In genomic region chr18:58612239-58613055, GRCh38 we compare ENCODE assay signal across 17 cellular contexts. TPM values are rescaled to one million over a fixed set of nuclear protein-coding genes. Genes with fewer than 3 reads are reported as not detected.
A peak's percentile ranks its signal among the peaks of the same experiment; 100 is the strongest.
DNase-seq lines count a peak whose midpoint lies in the region; ATAC-seq and TF ChIP-seq lines count a peak whose summit lies in the region.
"Had no signal": no experiment of that assay in that cellular context is flagged by ENCODE, and none has a peak within 500 bp of the region (broad histone marks: within the 10 kb centered on the region; RNA-seq: fewer than 3 reads in every experiment).

No MANE protein-coding gene starts in this region.

- no peak overlapping the region for H2BK15ac ChIP-seq in IMR-90 (ENCODE audit: low read depth, low read length)

- TF ChIP-seq CTCF in IMR-90 (conservative IDR thresholded peaks at IDR 0.05; ENCODE audit: low read depth, low read length) = no peak
- no peak for TF ChIP-seq CTCF in CD8-positive, alpha-beta T cell (IDR thresholded peaks at IDR 0.05)

- H3K4me3 ChIP-seq in IMR-90 (ENCODE audit: insufficient read depth, low read depth, low read length) = no peak overlapping the region
- H3K4me3 ChIP-seq in naive thymus-derived CD4-positive, alpha-beta T cell (ENCODE audit: low read length) = no peak overlapping the region
- no peak overlapping the region for H3K4me3 ChIP-seq in CD8-positive, alpha-beta T cell (ENCODE audit: low read depth, low read length)
- H3K4me3 ChIP-seq: BLaER1 treated with 17β-estradiol and CSF1 and Interleukin-3, amounts not matched to agents 10 nM and 100 nM had no signal

- no TSS peak for BruUV-seq in IMR-90 (replicated peaks; lab: Mats Ljungman, UMichigan)

- no peak overlapping the region for H4K8ac ChIP-seq in IMR-90 (ENCODE audit: low read depth in 2 of 2, low read length in 2 of 2)

- H3K27me3 ChIP-seq in IMR-90 (ENCODE audit: control insufficient read depth, insufficient read depth, low read length) = peaks cover 6% of the 10 kb centered on the region
- H3K27me3 ChIP-seq in naive thymus-derived CD4-positive, alpha-beta T cell (ENCODE audit: control insufficient read depth in 2 of 2, insufficient read depth in 2 of 2, low read length in 2 of 2) = no peaks in the 10 kb centered on the region
- no peaks in the 10 kb centered on the region for H3K27me3 ChIP-seq in CD8-positive, alpha-beta T cell (ENCODE audit: insufficient read depth, low read length)
- H3K27me3 ChIP-seq: BLaER1 treated with 17β-estradiol and CSF1 and Interleukin-3, amounts not matched to agents 10 nM and 100 nM had no signal

- H2BK20ac ChIP-seq in IMR-90 (ENCODE audit: low read depth, low read length) = peak overlapping the region; percentile 29; the same call in 1 of the 2 replicates

- peak overlapping the region; percentile 22 for H3K27ac Mint-ChIP-seq in central memory CD8-positive, alpha-beta T cell (ENCODE audit: low read depth)
- peak overlapping the region in 8 of 9 donors; percentile 31 to 89 (median 47) for H3K27ac Mint-ChIP-seq in naive thymus-derived CD4-positive, alpha-beta T cell
- H3K27ac Mint-ChIP-seq in T-helper 2 cell treated with Interferon-gamma antibody and Interleukin-4, amounts not matched to agents 5 μg/mL and 100 μg/mL, for 36 hours = no peak overlapping the region
- H3K27ac Mint-ChIP-seq in CD8-positive, alpha-beta T cell = no peak overlapping the region
- H3K27ac Mint-ChIP-seq: activated T-helper 17 cell treated with anti-CD3 and anti-CD28 coated beads, Interleukin-2, amount 50 U/mL, for 72 hours; type B pancreatic cell had no signal

- H2BK5ac ChIP-seq in IMR-90 (ENCODE audit: low read depth, low read length, poor library complexity, severe bottlenecking) = no peak overlapping the region

- H3K79me1 ChIP-seq in IMR-90 (ENCODE audit: low read depth in 1 of 2, low read length in 2 of 2) = no peaks in the 10 kb centered on the region

- CTCF ChIA-PET in IMR-90 (lab: Yijun Ruan, JAX) = no interaction called here
- CTCF ChIA-PET in naive thymus-derived CD4-positive, alpha-beta T cell (lab: Charles Lee) = interaction anchor here (0.7 to 0.9 kb wide), 3 partner anchors 57 to 151 kb away, joined by 4 to 7 read pairs (median 6); no protein-coding TSS in a partner anchor
- CTCF ChIA-PET in CD8-positive, alpha-beta T cell (lab: Charles Lee) = interaction anchor here (0.9 to 1.6 kb wide), 4 partner anchors 9 to 156 kb away, joined by 3 to 5 read pairs (median 3); no protein-coding TSS in a partner anchor

- H3K4me3 Mint-ChIP-seq in central memory CD8-positive, alpha-beta T cell = no peak overlapping the region
- H3K4me3 Mint-ChIP-seq in naive thymus-derived CD4-positive, alpha-beta T cell = peak overlapping the region in 2 of 10 donors; percentile 5 to 25
- no peak overlapping the region for H3K4me3 Mint-ChIP-seq in T-helper 2 cell treated with Interferon-gamma antibody and Interleukin-4, amounts not matched to agents 5 μg/mL and 100 μg/mL, for 36 hours
- H3K4me3 Mint-ChIP-seq in CD8-positive, alpha-beta T cell = no peak overlapping the region
- H3K4me3 Mint-ChIP-seq: activated T-helper 17 cell treated with anti-CD3 and anti-CD28 coated beads, Interleukin-2, amount 50 U/mL, for 72 hours; immature natural killer cell had no signal

- intact Hi-C loops in IMR-90 (cut with micrococcal nuclease) = no loop called here
- intact Hi-C loops in naive thymus-derived CD4-positive, alpha-beta T cell (cut with micrococcal nuclease) = no loop called here
- intact Hi-C loops in CD8-positive, alpha-beta T cell (cut with DNase I, micrococcal nuclease) = no loop called here

- in situ Hi-C loops in IMR-90 (cut with MboI; ENCODE audit: low sequenced_read_pairs) = no loop called here

- no peaks in the 10 kb centered on the region for H3K9me3 Mint-ChIP-seq in central memory CD8-positive, alpha-beta T cell
- no peaks in the 10 kb centered on the region for H3K9me3 Mint-ChIP-seq in naive thymus-derived CD4-positive, alpha-beta T cell
- H3K9me3 Mint-ChIP-seq in T-helper 2 cell treated with Interferon-gamma antibody and Interleukin-4, amounts not matched to agents 5 μg/mL and 100 μg/mL, for 36 hours = no peaks in the 10 kb centered on the region
- no peaks in the 10 kb centered on the region for H3K9me3 Mint-ChIP-seq in CD8-positive, alpha-beta T cell
- H3K9me3 Mint-ChIP-seq: activated T-helper 17 cell treated with anti-CD3 and anti-CD28 coated beads, Interleukin-2, amount 50 U/mL, for 72 hours; immature natural killer cell; type B pancreatic cell had no signal

- WGBS in IMR-90 (ENCODE audit: extremely low coverage in 2 of 2, insufficient read length in 1 of 2), 2 experiments = 88% methylated on average over 4 of the region's 8 CpGs; no CpG with 5 or more reads in 1 of the 2 experiments

- 0 out of 2 replicates have a peak overlapping the region, but pooled peaks have one; percentile 23 for H3K14ac ChIP-seq in IMR-90 (replicated peaks; ENCODE audit: low read depth, low read length)

- no peaks in the 10 kb centered on the region for H3K9me3 ChIP-seq in IMR-90 (ENCODE audit: control insufficient read depth, insufficient read depth, low read length)
- H3K9me3 ChIP-seq in naive thymus-derived CD4-positive, alpha-beta T cell (ENCODE audit: control insufficient read depth in 2 of 3, low read length in 3 of 3) = no peaks in the 10 kb centered on the region
- H3K9me3 ChIP-seq in CD8-positive, alpha-beta T cell (ENCODE audit: low read length) = no peaks in the 10 kb centered on the region
- H3K9me3 ChIP-seq: BLaER1 treated with 17β-estradiol and CSF1 and Interleukin-3, amounts not matched to agents 10 nM and 100 nM had no signal

- H4K20me1 ChIP-seq in IMR-90 (ENCODE audit: insufficient read depth, low read length) = no peaks in the 10 kb centered on the region
- H4K20me1 ChIP-seq: BLaER1 treated with 17β-estradiol and CSF1 and Interleukin-3, amounts not matched to agents 10 nM and 100 nM had no signal

- peaks cover 3% of the 10 kb centered on the region; the same call in 1 of the 2 replicates for H3K9me1 ChIP-seq in IMR-90 (ENCODE audit: insufficient read depth, low read length)

- H2AFZ ChIP-seq in IMR-90 (replicated peaks; ENCODE audit: low read length, poor library complexity) = peak overlapping the region; percentile 26

- H3K56ac ChIP-seq in IMR-90 (ENCODE audit: extremely low read depth, insufficient read depth, low read length) = no peak overlapping the region

- no peak for TF ChIP-seq RAD21 in IMR-90 (IDR thresholded peaks at IDR 0.05; ENCODE audit: low read length)

- H3K4ac ChIP-seq in IMR-90 (ENCODE audit: low read depth, low read length) = no peak overlapping the region

- POLR2A ChIA-PET in IMR-90 (lab: Charles Lee; ENCODE audit: unreplicated experiment) = no interaction called here
- POLR2A ChIA-PET in naive thymus-derived CD4-positive, alpha-beta T cell (lab: Charles Lee) = interaction anchor here (0.7 to 2.9 kb wide), 4 partner anchors 59 to 312 kb away, joined by 3 to 17 read pairs (median 4); partner anchors contain the start of gene MALT1
- POLR2A ChIA-PET in CD8-positive, alpha-beta T cell (lab: Charles Lee) = interaction anchor here (1.1 kb wide), 1 partner anchor 59 kb away, joined by 5 read pairs; the partner anchor contains the start of gene MALT1

- H3K4me1 ChIP-seq in IMR-90 (ENCODE audit: control insufficient read depth, insufficient read depth, low read length) = peaks cover 3% of the 10 kb centered on the region; the same call in 1 of the 2 replicates
- peaks cover 23 to 48% of the 10 kb centered on the region in 2 donors for H3K4me1 ChIP-seq in naive thymus-derived CD4-positive, alpha-beta T cell (ENCODE audit: control insufficient read depth in 2 of 2, insufficient read depth in 2 of 2, low read length in 2 of 2)
- H3K4me1 ChIP-seq in CD8-positive, alpha-beta T cell (ENCODE audit: insufficient read depth, low read length) = peaks cover 40% of the 10 kb centered on the region

- no peak overlapping the region for H4K91ac ChIP-seq in IMR-90 (ENCODE audit: insufficient read depth, low read depth, low read length)

- no peak overlapping the region for H3K23ac ChIP-seq in IMR-90 (ENCODE audit: low read depth, low read length)

- H3K18ac ChIP-seq in IMR-90 (ENCODE audit: low read depth, low read length) = no peak overlapping the region

- DNase-seq in ELR (ENCODE audit: low read depth) (peak; percentile 45), IMR-90 (no peak)
- DNase-seq in central memory CD8-positive, alpha-beta T cell (ENCODE audit: low spot score in 2 of 2) = no peak
- DNase-seq in naive thymus-derived CD4-positive, alpha-beta T cell = no peak
- no peak for DNase-seq in T-helper 2 cell treated with Interferon-gamma antibody and Interleukin-4, amounts not matched to agents 5 μg/mL and 100 μg/mL, for 36 hours (ENCODE audit: low spot score)
- DNase-seq in CD8-positive, alpha-beta T cell = no peak
- DNase-seq: aorta; effector CD8-positive, alpha-beta T cell; foreskin fibroblast; immature natural killer cell; NCI-H1105 treated with DMSO at 0.1 percent for 48 hours; stimulated activated CD4-positive, alpha-beta T cell treated with anti-CD3 and anti-CD28 coated beads, Interleukin-1b, Interleukin-23, amount 100 ng/mL, for 48 hours; stimulated activated CD8-positive, alpha-beta memory T cell treated with anti-CD3 and anti-CD28 coated beads, Interleukin-4, amount 100 ng/mL, for 48 hours had no signal

- H3K9ac ChIP-seq in IMR-90 (ENCODE audit: low read depth, low read length) = no peak overlapping the region
- H3K9ac ChIP-seq: BLaER1 treated with 17β-estradiol and CSF1 and Interleukin-3, amounts not matched to agents 10 nM and 100 nM had no signal

- H2AK9ac ChIP-seq in IMR-90 (replicated peaks; ENCODE audit: low read depth, low read length, poor library complexity) = no peak overlapping the region

- peaks cover 14% of the 10 kb centered on the region for H3K36me3 Mint-ChIP-seq in central memory CD8-positive, alpha-beta T cell (ENCODE audit: insufficient read depth)
- H3K36me3 Mint-ChIP-seq in naive thymus-derived CD4-positive, alpha-beta T cell = peaks cover 0 to 6% (median 0%) of the 10 kb centered on the region in 5 donors
- no peaks in the 10 kb centered on the region for H3K36me3 Mint-ChIP-seq in T-helper 2 cell treated with Interferon-gamma antibody and Interleukin-4, amounts not matched to agents 5 μg/mL and 100 μg/mL, for 36 hours (ENCODE audit: low read depth)
- no peaks in the 10 kb centered on the region for H3K36me3 Mint-ChIP-seq in CD8-positive, alpha-beta T cell
- H3K36me3 Mint-ChIP-seq: immature natural killer cell, type B pancreatic cell had no signal

- H4K5ac ChIP-seq in IMR-90 (ENCODE audit: low read depth, low read length) = no peak overlapping the region

- H2AK5ac ChIP-seq in IMR-90 (ENCODE audit: low read depth, low read length) = no peak overlapping the region

- H3K27me3 Mint-ChIP-seq in central memory CD8-positive, alpha-beta T cell = no peaks in the 10 kb centered on the region
- peaks cover 0 to 14% (median 0%) of the 10 kb centered on the region in 5 donors for H3K27me3 Mint-ChIP-seq in naive thymus-derived CD4-positive, alpha-beta T cell
- H3K27me3 Mint-ChIP-seq in T-helper 2 cell treated with Interferon-gamma antibody and Interleukin-4, amounts not matched to agents 5 μg/mL and 100 μg/mL, for 36 hours (ENCODE audit: low read depth) = peaks cover 14% of the 10 kb centered on the region
- no peaks in the 10 kb centered on the region for H3K27me3 Mint-ChIP-seq in CD8-positive, alpha-beta T cell (ENCODE audit: low read depth)
- H3K27me3 Mint-ChIP-seq: activated T-helper 17 cell treated with anti-CD3 and anti-CD28 coated beads, Interleukin-2, amount 50 U/mL, for 72 hours had no signal

- dilution Hi-C loops in IMR-90 (cut with HindIII; ENCODE audit: low sequenced_read_pairs, unreplicated experiment) = no loop called here

- no peak overlapping the region for H3K4me2 ChIP-seq in IMR-90 (ENCODE audit: low read depth, low read length)
- H3K4me2 ChIP-seq: BLaER1 treated with 17β-estradiol and CSF1 and Interleukin-3, amounts not matched to agents 10 nM and 100 nM had no signal

- H3K27ac ChIP-seq in IMR-90 (ENCODE audit: insufficient read depth, low read length) = no peak overlapping the region
- H3K27ac ChIP-seq in naive thymus-derived CD4-positive, alpha-beta T cell (ENCODE audit: low read depth, low read length) = no peak overlapping the region
- H3K27ac ChIP-seq in CD8-positive, alpha-beta T cell (ENCODE audit: low read depth, low read length) = no peak overlapping the region
- H3K27ac ChIP-seq: BLaER1 treated with 17β-estradiol and CSF1 and Interleukin-3, amounts not matched to agents 10 nM and 100 nM had no signal

- H3K36me3 ChIP-seq in IMR-90 (ENCODE audit: control insufficient read depth, insufficient read depth, low read length) = no peaks in the 10 kb centered on the region
- no peaks in the 10 kb centered on the region for H3K36me3 ChIP-seq in naive thymus-derived CD4-positive, alpha-beta T cell (ENCODE audit: control insufficient read depth in 2 of 3, insufficient read depth in 3 of 3, low read length in 3 of 3)
- no peaks in the 10 kb centered on the region for H3K36me3 ChIP-seq in CD8-positive, alpha-beta T cell (ENCODE audit: insufficient read depth, low read length)
- H3K36me3 ChIP-seq: BLaER1 treated with 17β-estradiol and CSF1 and Interleukin-3, amounts not matched to agents 10 nM and 100 nM had no signal

- H3K4me1 Mint-ChIP-seq in central memory CD8-positive, alpha-beta T cell = peaks cover 27% of the 10 kb centered on the region
- peaks cover 40 to 78% (median 60%) of the 10 kb centered on the region in 7 donors for H3K4me1 Mint-ChIP-seq in naive thymus-derived CD4-positive, alpha-beta T cell
- peaks cover 37% of the 10 kb centered on the region for H3K4me1 Mint-ChIP-seq in T-helper 2 cell treated with Interferon-gamma antibody and Interleukin-4, amounts not matched to agents 5 μg/mL and 100 μg/mL, for 36 hours (ENCODE audit: low read depth)
- peaks cover 49% of the 10 kb centered on the region for H3K4me1 Mint-ChIP-seq in CD8-positive, alpha-beta T cell (ENCODE audit: low read depth)

- no peak overlapping the region for H2BK120ac ChIP-seq in IMR-90 (ENCODE audit: low read depth, low read length)

- no peak for ATAC-seq in IMR-90 (ENCODE audit: low read depth)
- no peak for ATAC-seq in central memory CD8-positive, alpha-beta T cell (replicated peaks; ENCODE audit: extremely low read depth, poor library complexity, severe bottlenecking)
- ATAC-seq in naive thymus-derived CD4-positive, alpha-beta T cell = no peak
- ATAC-seq in HG02885 (IDR thresholded peaks at IDR 0.05; ENCODE audit: poor library complexity, unreplicated experiment) = no peak
- ATAC-seq in CD8-positive, alpha-beta T cell = no peak
- ATAC-seq: activated T-helper 17 cell treated with anti-CD3 and anti-CD28 coated beads, Interleukin-2, amount 50 U/mL, for 72 hours had no signal

- no peak for TF ChIP-seq POLR2A in IMR-90 (IDR thresholded peaks at IDR 0.05; ENCODE audit: low read depth, low read length)

RNA-seq across cellular contexts. Expression of gene ALPK2, which starts 16.4 kb away (rescaled TPM):
- total RNA-seq in IMR-90 (2012; rRNA removed) = 81.7 and 89.1 TPM in 2 replicates
- 28.0 and 33.7 TPM in 2 replicates for polyA plus RNA-seq in IMR-90 (2012; rRNA removed)
- 4.9 and 5.7 TPM in 2 replicates for polyA plus RNA-seq in IMR-90 (2012; cell fraction: cytosol; rRNA removed)
- polyA plus RNA-seq in IMR-90 (2012; cell fraction: nucleus; rRNA removed; ENCODE audit: low replicate concordance) = 29.8 and 206 TPM in 2 replicates
- 1 to 10 TPM in 1 of 5 experiments, under 1 TPM in 3, not detected in 1; 0.19 to 1.6 (median 0.28) TPM for total RNA-seq in naive thymus-derived CD4-positive, alpha-beta T cell
- polyA plus RNA-seq in naive thymus-derived CD4-positive, alpha-beta T cell = not detected
- under 1 TPM; 0.14 to 0.27 TPM for total RNA-seq in CD8-positive, alpha-beta T cell

RNA-seq across cellular contexts. Expression of gene MALT1, which starts 58.8 kb away (rescaled TPM):
- 25.3 and 25.8 TPM in 2 replicates for total RNA-seq in IMR-90 (2012; rRNA removed)
- 6.8 and 8.3 TPM in 2 replicates for polyA plus RNA-seq in IMR-90 (2012; rRNA removed)
- 1.4 and 1.9 TPM in 2 replicates for polyA plus RNA-seq in IMR-90 (2012; cell fraction: cytosol; rRNA removed)
- polyA plus RNA-seq in IMR-90 (2012; cell fraction: nucleus; rRNA removed; ENCODE audit: low replicate concordance) = 2.6 and 17.9 TPM in 2 replicates
- total RNA-seq in naive thymus-derived CD4-positive, alpha-beta T cell = 100 to 1,000 TPM in 1 of 5 experiments, 10 to 100 TPM in 4; 50.0 to 101 (median 80.0) TPM
- polyA plus RNA-seq in naive thymus-derived CD4-positive, alpha-beta T cell = 10 to 100 TPM; 43.8 to 52.1 TPM
- 10 to 100 TPM; 67.9 to 69.9 TPM for total RNA-seq in CD8-positive, alpha-beta T cell

Comparison
In these comparisons a context has a peak if more than half of its experiments do, and no peak if none do; other contexts are left out.
1. H3K27ac Mint-ChIP-seq: peak in central memory CD8-positive, alpha-beta T cell (single experiment) and naive thymus-derived CD4-positive, alpha-beta T cell (8 of 9); none in T-helper 2 cell treated with Interferon-gamma antibody and Interleukin-4, amounts not matched to agents 5 μg/mL and 100 μg/mL, for 36 hours (single experiment) and CD8-positive, alpha-beta T cell (single experiment).
2. RNA of gene ALPK2, which starts 16.4 kb away (total RNA-seq): 81.7 to 89.1 TPM in IMR-90; 0.14 to 0.27 TPM in CD8-positive, alpha-beta T cell and 0.19 to 1.6 TPM in naive thymus-derived CD4-positive, alpha-beta T cell; every median in the first group is over 10 times any median in the second.